ENCODE assay signal across 12 cellular contexts in genomic region chr12:128849802-128850201, GRCh38. TPM values are rescaled to one million over a fixed set of nuclear protein-coding genes. Genes with fewer than 3 reads are reported as not detected.
DNase-seq lines count a peak whose midpoint lies in the region; ATAC-seq, FAIRE-seq and TF ChIP-seq lines count a peak whose summit lies in the region.
"Not testable (repeated sequence)": the region's sequence is repeated elsewhere in the genome, so short reads cannot be mapped to it uniquely, and the experiment has no call there.
"Had no signal": no experiment of that assay in that cellular context is flagged by ENCODE, and none has a peak within 500 bp of the region (broad histone marks: within the 10 kb centered on the region; RNA-seq: fewer than 3 reads in every experiment).

No MANE protein-coding gene starts in this region.

- not testable (repeated sequence) for H3K14ac ChIP-seq in H1 (ENCODE audit: insufficient read length)

- intact Hi-C loops in GM12878 (cut with micrococcal nuclease; ENCODE audit: unreplicated experiment); sigmoid colon (cut with DNase I): not testable (repeated sequence)

- not testable (repeated sequence) for H3K4me3 ChIP-seq in BLaER1; GM12865 (ENCODE audit: low read depth, low read length); GM12878; H1 (ENCODE audit: extremely low read depth in 1 of 4, insufficient read depth in 2 of 4, low read depth in 3 of 4, low read length in 4 of 4); mesendoderm (ENCODE audit: low read length); neutrophil (ENCODE audit: low read depth in 1 of 2, low read length in 1 of 2); sigmoid colon

- H3K18ac ChIP-seq in H1 (ENCODE audit: extremely low read depth, low read length); mesendoderm (ENCODE audit: low read length): not testable (repeated sequence)

- not testable (repeated sequence) for H3K9ac ChIP-seq in BLaER1; GM12878 (ENCODE audit: control insufficient read depth, insufficient read depth, low read length); H1 (replicated peaks in 1 of 4; ENCODE audit: extremely low read depth in 1 of 4, low read depth in 3 of 4, low read length in 3 of 4); mesendoderm (ENCODE audit: low read length)

- TF ChIP-seq POLR2A in GM12878 (IDR thresholded peaks at IDR 0.05; ENCODE audit: low read depth, low read length); H1 (IDR thresholded peaks at IDR 0.05; ENCODE audit: control extremely low read depth in 1 of 2, low read depth in 2 of 2, low read length in 2 of 2); sigmoid colon (IDR thresholded peaks at IDR 0.05): not testable (repeated sequence)

- not testable (repeated sequence) for H3K79me1 ChIP-seq in H1 (ENCODE audit: low read depth, low read length); mesendoderm (ENCODE audit: low read length)

- in situ Hi-C loops in GM12878 (cut with MboI) = not testable (repeated sequence)

- H3K4ac ChIP-seq in H1 (replicated peaks; ENCODE audit: insufficient read length, low read depth, low read length); mesendoderm (ENCODE audit: low read depth, low read length): not testable (repeated sequence)

- not testable (repeated sequence) for H2AFZ ChIP-seq in GM12878 (ENCODE audit: control insufficient read depth, low read depth, low read length); H1 (ENCODE audit: low read length)

- not testable (repeated sequence) for H2BK15ac ChIP-seq in H1 (ENCODE audit: low read length); mesendoderm (replicated peaks; ENCODE audit: low read depth)

- not testable (repeated sequence) for H2BK12ac ChIP-seq in H1 (ENCODE audit: low read depth, low read length)

- H2AK5ac ChIP-seq in H1 (ENCODE audit: low read depth, low read length); mesendoderm (ENCODE audit: low read length): not testable (repeated sequence)

- TF ChIP-seq RAD21 in GM12878 (IDR thresholded peaks at IDR 0.05; ENCODE audit: insufficient read depth, low read depth, low read length); H1 (IDR thresholded peaks at IDR 0.05 in 1 of 2, conservative IDR thresholded peaks at IDR 0.05 in 1 of 2; ENCODE audit: low read depth in 2 of 2, low read length in 2 of 2): not testable (repeated sequence)

- H3K4me1 ChIP-seq in BLaER1 (peaks cover 56% of the 10 kb centered on the region), neutrophil (ENCODE audit: control insufficient read depth in 1 of 2, insufficient read depth in 1 of 2, low read depth in 1 of 2, low read length in 1 of 2) (peaks cover 44 to 52% of the 10 kb centered on the region in 2 experiments)
- H3K4me1 ChIP-seq in GM12878 (ENCODE audit: control insufficient read depth, insufficient read depth, low read length); H1 (replicated peaks in 1 of 4; ENCODE audit: control insufficient read depth in 3 of 4, insufficient read depth in 4 of 4, low read length in 3 of 4); mesendoderm (ENCODE audit: control insufficient read depth, low read depth, low read length); sigmoid colon: not testable (repeated sequence)

- not testable (repeated sequence) for H2BK20ac ChIP-seq in H1 (ENCODE audit: low read length)

- TF ChIP-seq CTCF in GM12865 (IDR thresholded peaks at IDR 0.05; ENCODE audit: insufficient read depth, low read depth, low read length, missing control alignments); GM12878 (IDR thresholded peaks at IDR 0.05 in 2 of 3, conservative IDR thresholded peaks at IDR 0.05 in 1 of 3; ENCODE audit: control insufficient read depth in 2 of 3, extremely low read depth in 1 of 3, insufficient read depth in 1 of 3, low read depth in 3 of 3, low read length in 3 of 3); H1 (IDR thresholded peaks at IDR 0.05; ENCODE audit: control extremely low read depth in 1 of 3, insufficient read depth in 1 of 3, low read depth in 1 of 3, low read length in 3 of 3); neutrophil (IDR thresholded peaks at IDR 0.05); sigmoid colon (IDR thresholded peaks at IDR 0.05): not testable (repeated sequence)

- not testable (repeated sequence) for H4K20me1 ChIP-seq in BLaER1; GM12878 (ENCODE audit: control insufficient read depth, insufficient read depth); H1 (replicated peaks in 1 of 2; ENCODE audit: control insufficient read depth in 1 of 2, insufficient read depth in 2 of 2, low read length in 2 of 2)

- not testable (repeated sequence) for H3K36me3 ChIP-seq in BLaER1; GM12878 (ENCODE audit: control insufficient read depth in 2 of 2, insufficient read depth in 2 of 2, low read length in 1 of 2); H1 (ENCODE audit: control insufficient read depth in 2 of 4, insufficient read depth in 4 of 4, low read length in 3 of 4); mesendoderm (ENCODE audit: control insufficient read depth, insufficient read depth, low read length); neutrophil; sigmoid colon

- peaks cover 10% of the 10 kb centered on the region; the same call in 1 of the 2 replicates for H3K23me2 ChIP-seq in H1 (ENCODE audit: low read depth, low read length)

- H3K27ac ChIP-seq in BLaER1; GM12878 (ENCODE audit: control insufficient read depth, insufficient read depth); H1 (ENCODE audit: low read depth, low read length); mesendoderm (ENCODE audit: low read depth, low read length); sigmoid colon: not testable (repeated sequence)
- peak overlapping the region; percentile 98 for H3K27ac ChIP-seq in neutrophil

- SMC1A ChIA-PET in GM12878 (lab: Charles Lee; ENCODE audit: uncharacterized antibody, unreplicated experiment) = interaction anchor here (1.7 kb wide), 1 partner anchor 19 kb away, joined by 4 read pairs; no protein-coding TSS in a partner anchor

- RAD21 ChIA-PET in GM12878 (lab: Charles Lee; ENCODE audit: unreplicated experiment) = interaction anchor here (1.0 to 1.5 kb wide), 2 partner anchors 20 to 21 kb away, joined by 4 to 5 read pairs; no protein-coding TSS in a partner anchor

- 37% methylated on average over 5 of the region's 5 CpGs for WGBS in GM12878 (ENCODE audit: insufficient coverage, insufficient replicate concordance, low lambda C conversion rate, missing lambda C conversion rate)
- 56% methylated on average over 5 of the region's 5 CpGs; no CpG with 5 or more reads in 1 of the 2 experiments for WGBS in H1 (ENCODE audit: extremely low coverage in 1 of 2, insufficient coverage in 1 of 2, insufficient read length in 1 of 2, insufficient replicate concordance in 2 of 2, low coverage in 1 of 2, low lambda C conversion rate in 2 of 2, missing lambda C conversion rate in 1 of 2), 2 experiments
- no CpG with 5 or more reads among the region's 5 CpGs for WGBS in mesendoderm (ENCODE audit: extremely low coverage, insufficient coverage, low lambda C conversion rate)
- 51 to 54% methylated on average over 5 of the region's 5 CpGs for WGBS in sigmoid colon, 2 donors

- not testable (repeated sequence) for BruUV-seq in GM12878 (replicated peaks; lab: Mats Ljungman, UMichigan)

- H4K91ac ChIP-seq in H1 (replicated peaks; ENCODE audit: insufficient read length, low read length) = not testable (repeated sequence)

- H3K9me3 ChIP-seq in BLaER1 = peaks cover 17% of the 10 kb centered on the region
- not testable (repeated sequence) for H3K9me3 ChIP-seq in GM12878 (replicated peaks; ENCODE audit: control insufficient read depth, insufficient read depth, low read length); H1 (ENCODE audit: insufficient read depth in 2 of 2, low read depth in 1 of 2, low read length in 1 of 2); neutrophil; sigmoid colon

- not testable (repeated sequence) for H3K79me2 ChIP-seq in GM12878 (ENCODE audit: control insufficient read depth, insufficient read depth, low read length); H1 (ENCODE audit: control insufficient read depth in 1 of 2, insufficient read depth in 2 of 2, low read length in 2 of 2); mesendoderm (ENCODE audit: control insufficient read depth, insufficient read depth, low read length)

- DNase-seq in GM12865 (ENCODE audit: low read depth) = peak; percentile 28
- not testable (repeated sequence) for DNase-seq in GM12878 (ENCODE audit: low read depth, low spot score); H1 (ENCODE audit: low read depth in 1 of 2, low spot score in 2 of 2)
- DNase-seq in mesendoderm = peak; percentile 66
- peak; percentile 18 for DNase-seq in sigmoid colon

- not testable (repeated sequence) for H4K5ac ChIP-seq in H1 (ENCODE audit: insufficient read length, low read depth, low read length); mesendoderm (ENCODE audit: low read length)

- POLR2A ChIA-PET in GM12878 (lab: Charles Lee) = interaction anchor here (1.1 kb wide), 1 partner anchor 26 kb away, joined by 3 read pairs; the partner anchor contains the start of gene SLC15A4
- POLR2A ChIA-PET in H1 (lab: Charles Lee; ENCODE audit: partially characterized antibody) = not testable (repeated sequence)

- not testable (repeated sequence) for H3K56ac ChIP-seq in H1 (replicated peaks; ENCODE audit: insufficient read length, low read depth, low read length); mesendoderm (ENCODE audit: low read length)

- not testable (repeated sequence) for H2BK5ac ChIP-seq in H1 (ENCODE audit: low read depth, low read length); mesendoderm (ENCODE audit: low read length)

- H3K23ac ChIP-seq in H1 (ENCODE audit: insufficient read length); mesendoderm (ENCODE audit: low read length): not testable (repeated sequence)

- H2BK120ac ChIP-seq in H1 (replicated peaks; ENCODE audit: low read depth, low read length); mesendoderm (ENCODE audit: low read depth, low read length): not testable (repeated sequence)

- not testable (repeated sequence) for FAIRE-seq in GM12878 (lab: Jason Lieb, UNC); H1 (lab: Jason Lieb, UNC)

- H4K8ac ChIP-seq in H1 (ENCODE audit: extremely low read depth, insufficient read depth, low read length); mesendoderm (ENCODE audit: low read depth, low read length): not testable (repeated sequence)

- TF ChIP-seq EP300 in GM12878 (IDR thresholded peaks at IDR 0.05; ENCODE audit: borderline replicate concordance in 1 of 2, control insufficient read depth in 1 of 2, low read depth in 2 of 2, low read length in 2 of 2); H1 (IDR thresholded peaks at IDR 0.05; ENCODE audit: borderline replicate concordance in 1 of 2, low read depth in 2 of 2, low read length in 2 of 2); sigmoid colon (IDR thresholded peaks at IDR 0.05): not testable (repeated sequence)

- not testable (repeated sequence) for H3K27me3 ChIP-seq in BLaER1; GM12878 (replicated peaks in 1 of 2; ENCODE audit: control insufficient read depth in 2 of 2, insufficient read depth in 2 of 2, low read length in 1 of 2); mesendoderm (ENCODE audit: insufficient read depth, low read length, poor library complexity); neutrophil
- H3K27me3 ChIP-seq in H1 (replicated peaks in 1 of 4; ENCODE audit: control insufficient read depth in 3 of 4, extremely low read depth in 1 of 4, insufficient read depth in 3 of 4, low read length in 3 of 4) (peaks cover 0 to 25% (median 15%) of the 10 kb centered on the region in 4 experiments; a peak in 6 of 7 replicates), sigmoid colon (peaks cover 0 to 31% (median 18%) of the 10 kb centered on the region in 3 donors)

- ATAC-seq in GM12878 = not testable (repeated sequence)

- H3K4me2 ChIP-seq in BLaER1 = peak overlapping the region; percentile 11; the same call in 1 of the 2 replicates
- not testable (repeated sequence) for H3K4me2 ChIP-seq in GM12878 (ENCODE audit: control insufficient read depth, insufficient read depth); H1 (ENCODE audit: insufficient read depth in 1 of 2, low read depth in 2 of 2, low read length in 2 of 2); mesendoderm (ENCODE audit: low read length)

- CTCF ChIA-PET in GM12878 (lab: Yijun Ruan, JAX) = not testable (repeated sequence)
- CTCF ChIA-PET in H1 (lab: Charles Lee; ENCODE audit: partially characterized antibody) = interaction anchor here (1.0 kb wide), 1 partner anchor 110 kb away, joined by 3 read pairs; no protein-coding TSS in a partner anchor

RNA-seq across cellular contexts. Expression of gene GLT1D1, which starts 3.5 kb away (rescaled TPM):
- total RNA-seq in GM12878 (2013; cell fraction: nucleolus; rRNA removed) = 21.7 and 24.4 TPM in 2 replicates
- total RNA-seq in GM12878 (2014; rRNA removed) = 2.4 and 2.5 TPM in 2 replicates
- 2.6 and 3.0 TPM in 2 replicates for total RNA-seq in GM12878 (2014; rRNA removed; fragmentation: Illumina TruSeq; extraction: Trizol)
- 4.1 and 4.2 TPM in 2 replicates for total RNA-seq in GM12878 (2021)
- 2.3 TPM for polyA plus RNA-seq in GM12878 (2011; ENCODE audit: low read depth)
- 62.8 and 71.4 TPM in 2 replicates for polyA plus RNA-seq in GM12878 (2011; rRNA removed)
- 59.7 and 62.9 TPM in 2 replicates for polyA plus RNA-seq in GM12878 (2011; cell fraction: cytosol; rRNA removed)
- 37.7 and 42.3 TPM in 2 replicates for polyA plus RNA-seq in GM12878 (2011; cell fraction: nucleus; rRNA removed)
- polyA plus RNA-seq in GM12878 (2012) = 5.0 and 5.5 TPM in 2 replicates
- polyA plus RNA-seq in GM12878 (2014; fragmentation: Illumina TruSeq; extraction: Trizol) = 3.2 and 3.7 TPM in 2 replicates
- polyA plus RNA-seq in GM12878 (2014; fragmentation: Nextera tagmentation; extraction: Ambion mirVana) = under 1 TPM; 0.42 to 0.53 TPM
- polyA plus RNA-seq in GM12878 (2014; rRNA removed) = 3.0 TPM in 2 replicates
- polyA plus RNA-seq in GM12878 (2016; fragmentation: Nextera tagmentation; extraction: Ambion mirVana) = 1 to 10 TPM; 1.7 to 3.8 TPM
- 61.7 and 63.7 TPM in 2 replicates for polyA minus RNA-seq in GM12878 (2011; rRNA and poly(A)+ RNA removed)
- 23.4 and 23.9 TPM in 2 replicates for polyA minus RNA-seq in GM12878 (2011; cell fraction: cytosol; rRNA and poly(A)+ RNA removed)
- 12.7 and 17.6 TPM in 2 replicates for polyA minus RNA-seq in GM12878 (2011; cell fraction: nucleus; rRNA and poly(A)+ RNA removed)
- 3.6 and 4.1 TPM in 2 replicates for total RNA-seq in H1 (2021; fragmentation: NEBNext Ultra II Directional; extraction: Animal tissue kit (Norgen Biotek cat#: 25700))
- polyA plus RNA-seq in H1 (2011; rRNA removed) = 1.5 and 1.8 TPM in 2 replicates
- polyA plus RNA-seq in H1 (2011; cell fraction: cytosol; rRNA removed) = 2.2 TPM
- polyA plus RNA-seq in H1 (2011; cell fraction: nucleus; rRNA removed) = 1.6 TPM
- polyA plus RNA-seq in H1 (2012, experiment 1 of 2) = 3.0 to 4.0 TPM (median 3.2 TPM) in 4 replicates
- polyA plus RNA-seq in H1 (2012, experiment 2 of 2) = 1.6 TPM
- 2.3 TPM for polyA plus RNA-seq in H1 (2013, experiment 1 of 2)
- polyA plus RNA-seq in H1 (2013, experiment 2 of 2) = 2.2 TPM
- polyA minus RNA-seq in H1 (2011; rRNA and poly(A)+ RNA removed) = 1.8 and 2.3 TPM in 2 replicates
- polyA minus RNA-seq in H1 (2011; cell fraction: cytosol; rRNA and poly(A)+ RNA removed) = 1.4 TPM
- polyA minus RNA-seq in H1 (2011; cell fraction: nucleus; rRNA and poly(A)+ RNA removed) = 1.2 TPM
- polyA plus RNA-seq in mesendoderm (2013, experiment 1 of 2) = 4.1 TPM
- 4.2 TPM for polyA plus RNA-seq in mesendoderm (2013, experiment 2 of 2)
- under 1 TPM; 0.28 to 0.95 (median 0.43) TPM for total RNA-seq in sigmoid colon
- polyA plus RNA-seq in sigmoid colon = under 1 TPM; 0.23 to 0.60 (median 0.50) TPM
- total RNA-seq: A172; CD4-positive, alpha-beta memory T cell; CD4-positive, CD25-positive, alpha-beta regulatory T cell had no signal
- polyA plus RNA-seq: A549; BJ; CD4-positive, alpha-beta memory T cell had no signal

RNA-seq across cellular contexts. Expression of gene SLC15A4, which starts 26.0 kb away (rescaled TPM):
- 830 and 863 TPM in 2 replicates for total RNA-seq in GM12878 (2013; cell fraction: nucleolus; rRNA removed)
- total RNA-seq in GM12878 (2014; rRNA removed) (46.0 and 49.5 TPM in 2 replicates), GM12878 (2014; rRNA removed; fragmentation: Illumina TruSeq; extraction: Trizol) (36.8 and 37.5 TPM in 2 replicates), GM12878 (2021) (40.3 and 44.5 TPM in 2 replicates), sigmoid colon (10 to 100 TPM; 19.4 to 42.0 (median 24.2) TPM)
- polyA plus RNA-seq in GM12878 (2011; ENCODE audit: low read depth) = 45.1 TPM
- polyA plus RNA-seq in GM12878 (2011; rRNA removed) (256 and 257 TPM in 2 replicates), GM12878 (2014; fragmentation: Illumina TruSeq; extraction: Trizol) (36.4 and 44.8 TPM in 2 replicates), GM12878 (2014; fragmentation: Nextera tagmentation; extraction: Ambion mirVana) (10 to 100 TPM; 17.6 to 24.7 TPM), GM12878 (2014; rRNA removed) (36.8 and 41.6 TPM in 2 replicates), GM12878 (2016; fragmentation: Nextera tagmentation; extraction: Ambion mirVana) (10 to 100 TPM; 12.7 to 15.1 TPM), H1 (2011; rRNA removed) (21.1 and 26.6 TPM in 2 replicates), sigmoid colon (10 to 100 TPM in 1 of 3 donors, 1 to 10 TPM in 2; 3.6 to 14.0 (median 3.7) TPM)
- 161 and 187 TPM in 2 replicates for polyA plus RNA-seq in GM12878 (2011; cell fraction: cytosol; rRNA removed)
- 216 and 284 TPM in 2 replicates for polyA plus RNA-seq in GM12878 (2011; cell fraction: nucleus; rRNA removed)
- 58.1 and 84.6 TPM in 2 replicates for polyA plus RNA-seq in GM12878 (2012)
- 315 and 350 TPM in 2 replicates for polyA minus RNA-seq in GM12878 (2011; rRNA and poly(A)+ RNA removed)
- 107 and 115 TPM in 2 replicates for polyA minus RNA-seq in GM12878 (2011; cell fraction: cytosol; rRNA and poly(A)+ RNA removed)
- polyA minus RNA-seq in GM12878 (2011; cell fraction: nucleus; rRNA and poly(A)+ RNA removed) = 222 and 331 TPM in 2 replicates
- 22.6 and 22.7 TPM in 2 replicates for total RNA-seq in H1 (2021; fragmentation: NEBNext Ultra II Directional; extraction: Animal tissue kit (Norgen Biotek cat#: 25700))
- 25.3 TPM for polyA plus RNA-seq in H1 (2011; cell fraction: cytosol; rRNA removed)
- 30.8 TPM for polyA plus RNA-seq in H1 (2011; cell fraction: nucleus; rRNA removed)
- 16.9 to 23.4 TPM (median 18.9 TPM) in 4 replicates for polyA plus RNA-seq in H1 (2012, experiment 1 of 2)
- 7.4 TPM for polyA plus RNA-seq in H1 (2012, experiment 2 of 2)
- polyA plus RNA-seq in H1 (2013, experiment 1 of 2) = 23.1 TPM
- 23.8 TPM for polyA plus RNA-seq in H1 (2013, experiment 2 of 2)
- 47.2 and 56.1 TPM in 2 replicates for polyA minus RNA-seq in H1 (2011; rRNA and poly(A)+ RNA removed)
- polyA minus RNA-seq in H1 (2011; cell fraction: cytosol; rRNA and poly(A)+ RNA removed) = 19.2 TPM
- polyA minus RNA-seq in H1 (2011; cell fraction: nucleus; rRNA and poly(A)+ RNA removed) = 54.4 TPM
- 15.5 TPM for polyA plus RNA-seq in mesendoderm (2013, experiment 1 of 2)
- 15.1 TPM for polyA plus RNA-seq in mesendoderm (2013, experiment 2 of 2)
